In genomic region chr4:26242451-26242850, GRCh38 we compare ENCODE assay signal across 17 cellular contexts.
"Had no signal": no experiment of that assay in that cellular context is flagged by ENCODE, and none has a peak within 500 bp of the region (broad histone marks: within the 10 kb centered on the region; RNA-seq: fewer than 3 reads in every experiment).

No MANE protein-coding gene starts in this region.

- H3K27me3 ChIP-seq: colonic mucosa, neutrophil, right atrium auricular region, tibial artery had no signal

- H3K4me1 ChIP-seq: right atrium auricular region had no signal

- H3K27ac ChIP-seq: colonic mucosa, right atrium auricular region, tibial artery had no signal

- H3K9me3 ChIP-seq: colonic mucosa, neutrophil, right atrium auricular region, tibial artery had no signal

- H3K4me3 ChIP-seq: colonic mucosa, right atrium auricular region, tibial artery had no signal

- ATAC-seq: naive thymus-derived CD4-positive, alpha-beta T cell; T-helper 17 cell had no signal

- H3K36me3 ChIP-seq: colonic mucosa, right atrium auricular region, tibial artery had no signal

- DNase-seq: activated CD4-positive, alpha-beta T cell treated with anti-CD3 and anti-CD28 coated beads, Interleukin-2, amount 50 U/mL, for 4 hours; activated CD4-positive, CD25-positive, alpha-beta regulatory T cell; activated effector memory CD4-positive, alpha-beta T cell treated with anti-CD3 and anti-CD28 coated beads, Interleukin-2, amount 50 U/mL, for 16 hours; activated naive CD8-positive, alpha-beta T cell treated with anti-CD3 and anti-CD28 coated beads for 36 hours; activated T-cell treated with anti-CD3 and anti-CD28 coated beads, Interleukin-2, amount 50 U/mL, for 24 hours; anterior cingulate cortex; colonic mucosa; effector CD4-positive, alpha-beta T cell; hippocampal formation; naive thymus-derived CD4-positive, alpha-beta T cell; posterior cingulate gyrus; small intestine; T-helper 17 cell; tibial artery had no signal

- FAIRE-seq: small intestine, TTC549 had no signal
